ENCODE assay signal across 24 cellular contexts in genomic region chr1:182527680-182528079, GRCh38.
DNase-seq lines count a peak whose midpoint lies in the region; ATAC-seq and TF ChIP-seq lines count a peak whose summit lies in the region.
"Had no signal": no experiment of that assay in that cellular context is flagged by ENCODE, and none has a peak within 500 bp of the region (broad histone marks: within the 10 kb centered on the region; RNA-seq: fewer than 3 reads in every experiment).

No MANE protein-coding gene starts in this region.

- H3K9ac ChIP-seq in SU-DHL-6 (ENCODE audit: low read length) = no peak overlapping the region
- H3K9ac ChIP-seq: BLaER1 had no signal

- no peak for TF ChIP-seq POLR2A in gastrocnemius medialis (IDR thresholded peaks at IDR 0.05)

- ATAC-seq in gastrocnemius medialis = no peak
- ATAC-seq in GM21367 (IDR thresholded peaks at IDR 0.05; ENCODE audit: unreplicated experiment) = no peak
- ATAC-seq: activated naive CD4-positive, alpha-beta T cell treated with anti-CD3 and anti-CD28 coated beads, Interleukin-2, amount 50 U/mL, for 72 hours; left lung; naive thymus-derived CD4-positive, alpha-beta T cell; WTC11 had no signal

- DNase-seq in EH (ENCODE audit: low read depth) (peak; percentile 7), HT1080 (ENCODE audit: low read depth) (peak; percentile 34), iPS-NIHi7 (ENCODE audit: extremely low spot score) (peak; percentile 29), gastrocnemius medialis (no peak), NCI-H345 (lab: John Stamatoyannopoulos, UW) (no peak)
- DNase-seq: activated CD4-positive, alpha-beta T cell treated with anti-CD3 and anti-CD28 coated beads, Interleukin-2, amount 50 U/mL, for 1 hour; anterior cingulate cortex; left lung; naive thymus-derived CD4-positive, alpha-beta T cell; NCI-H1105 treated with DMSO at 0.1 percent for 48 hours; NCI-H2081; NCI-H510A; occipital lobe; stimulated activated CD8-positive, alpha-beta memory T cell treated with anti-CD3 and anti-CD28 coated beads, Interleukin-4, amount 100 ng/mL, for 48 hours; SW 1271; T1000 had no signal

- intact Hi-C loops in gastrocnemius medialis (cut with DNase I; ENCODE audit: low total_unique reads) = no loop called here

- no peak overlapping the region for H3K4me2 ChIP-seq in SU-DHL-6 (ENCODE audit: low read depth, low read length, poor library complexity, severe bottlenecking)
- H3K4me2 ChIP-seq: BLaER1 had no signal

- TF ChIP-seq CTCF in SU-DHL-6 (IDR thresholded peaks at IDR 0.05; ENCODE audit: insufficient read depth, low read length, poor library complexity, severe bottlenecking) (peak; percentile 17), gastrocnemius medialis (IDR thresholded peaks at IDR 0.05 in 4 of 5, conservative IDR thresholded peaks at IDR 0.05 in 1 of 5) (no peak)

- H3K4me3 ChIP-seq in SU-DHL-6 (ENCODE audit: insufficient read depth, low read length, poor library complexity, severe bottlenecking) = no peak overlapping the region
- no peak overlapping the region for H3K4me3 ChIP-seq in gastrocnemius medialis
- H3K4me3 ChIP-seq: BLaER1, HAP-1, left lung, tibial nerve had no signal

- in situ Hi-C loops in gastrocnemius medialis (cut with MboI; ENCODE audit: low sequenced_read_pairs in 4 of 4) = no loop called here

- no peaks in the 10 kb centered on the region for H3K36me3 ChIP-seq in SU-DHL-6 (ENCODE audit: low read length)
- no peaks in the 10 kb centered on the region for H3K36me3 ChIP-seq in gastrocnemius medialis
- H3K36me3 ChIP-seq: BLaER1, HAP-1, left lung, tibial nerve had no signal

- H3K27ac ChIP-seq in SU-DHL-6 (ENCODE audit: low read depth, low read length) (no peak overlapping the region), gastrocnemius medialis (no peak overlapping the region)
- H3K27ac ChIP-seq: BLaER1, epithelial cell of prostate, left lung, tibial nerve had no signal

- H3K9me2 ChIP-seq in SU-DHL-6 (replicated peaks; ENCODE audit: insufficient read depth, low read length) = no peaks in the 10 kb centered on the region

- H3F3A ChIP-seq in SU-DHL-6 (ENCODE audit: insufficient read depth) = no peaks in the 10 kb centered on the region

- no peaks in the 10 kb centered on the region for H4K20me1 ChIP-seq in SU-DHL-6 (ENCODE audit: low read depth, low read length)
- H4K20me1 ChIP-seq: BLaER1 had no signal

- H3K9me3 ChIP-seq in SU-DHL-6 (ENCODE audit: insufficient read depth, low read length) (peaks cover 6% of the 10 kb centered on the region; the same call in 1 of the 2 replicates), gastrocnemius medialis (no peaks in the 10 kb centered on the region)
- H3K9me3 ChIP-seq: HAP-1 had no signal

- no peaks in the 10 kb centered on the region for H3K4me1 ChIP-seq in gastrocnemius medialis
- H3K4me1 ChIP-seq: BLaER1, HAP-1, left lung, tibial nerve had no signal

- H2AFZ ChIP-seq in SU-DHL-6 (ENCODE audit: low read depth, low read length, severe bottlenecking) = no peak overlapping the region

- H3K79me2 ChIP-seq in SU-DHL-6 (ENCODE audit: insufficient read depth, low read length) = no peaks in the 10 kb centered on the region

- H3K27me3 ChIP-seq in SU-DHL-6 (ENCODE audit: low read length) (no peaks in the 10 kb centered on the region), gastrocnemius medialis (peaks cover 0 to 3% (median 0%) of the 10 kb centered on the region in 3 donors)
- H3K27me3 ChIP-seq: BLaER1, left lung, tibial nerve had no signal

Comparison
In these comparisons a context has a peak if more than half of its experiments do, and no peak if none do; other contexts are left out.
1. DNase-seq: peak in EH (single experiment), HT1080 (single experiment) and iPS-NIHi7 (single experiment); none in gastrocnemius medialis (0 of 2) and NCI-H345 (single experiment).